In the genomic region with DNA sequence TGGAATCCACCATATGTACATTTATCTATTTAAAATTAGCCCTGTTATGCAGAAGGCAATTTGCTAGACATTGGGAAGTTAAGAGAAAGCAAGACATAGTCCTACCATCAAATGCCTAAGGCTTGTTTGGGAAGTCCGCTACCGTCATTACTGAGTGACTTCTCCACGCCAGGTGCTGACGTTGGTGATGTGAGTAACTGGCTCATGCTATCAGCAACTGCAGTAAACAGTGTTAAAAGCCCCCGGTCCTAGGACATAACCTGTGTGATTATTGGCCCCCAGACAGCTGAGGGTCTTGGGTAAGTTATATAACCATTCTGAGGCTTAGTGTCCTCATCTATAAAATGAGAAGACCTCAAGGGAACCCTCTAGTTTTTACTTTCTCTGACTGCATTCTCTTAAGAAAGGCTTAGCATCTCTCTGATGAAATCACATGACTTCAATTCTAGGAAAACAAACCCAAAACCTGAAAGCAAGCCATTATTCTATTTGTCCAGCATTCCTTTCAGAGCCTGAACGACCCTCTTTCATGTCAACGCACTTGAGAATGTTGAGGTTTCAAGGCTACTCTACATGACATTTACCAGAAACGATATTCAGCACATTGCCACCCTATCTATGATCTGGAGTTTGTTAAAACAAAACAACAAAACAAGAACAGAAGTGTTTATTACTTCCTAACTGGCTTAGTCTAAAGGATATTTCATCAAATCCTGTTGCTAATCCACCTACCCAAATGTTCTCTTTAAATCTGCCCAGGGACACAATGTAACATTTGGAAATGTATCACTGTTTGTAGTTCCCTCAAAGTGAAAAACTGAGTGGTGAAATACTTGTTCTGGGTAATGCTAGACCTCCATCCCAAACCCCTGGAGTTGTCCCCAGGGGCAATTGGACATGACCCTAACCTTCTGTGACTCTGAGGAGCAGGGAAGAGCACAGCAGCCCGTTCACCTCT, we compare ENCODE assay signal across 27 cellular contexts.
DNase-seq lines count a peak whose midpoint lies in the region; TF ChIP-seq lines count a peak whose summit lies in the region.
"Had no signal": no experiment of that assay in that cellular context is flagged by ENCODE, and none has a peak within 500 bp of the region (broad histone marks: within the 10 kb centered on the region; RNA-seq: fewer than 3 reads in every experiment).

No MANE protein-coding gene starts in this region.

- H3K4me3 ChIP-seq in HL-60 (replicated peaks; ENCODE audit: insufficient read depth, low read length) (no peak overlapping the region), dorsolateral prefrontal cortex (no peak overlapping the region)
- H3K4me3 ChIP-seq: A549, SJSA1, tibial nerve had no signal

- no peak for TF ChIP-seq CTCF in HL-60 (IDR thresholded peaks at IDR 0.05; ENCODE audit: insufficient read depth, low read length)
- TF ChIP-seq CTCF in dorsolateral prefrontal cortex (IDR thresholded peaks at IDR 0.05 in 54 of 56, conservative IDR thresholded peaks at IDR 0.05 in 2 of 56; ENCODE audit: low read depth in 1 of 56, partially characterized antibody in 56 of 56) = no peak
- TF ChIP-seq CTCF in osteocyte (IDR thresholded peaks at IDR 0.05) = no peak

- H3K9me3 Mint-ChIP-seq in osteocyte (ENCODE audit: unreplicated experiment) = no peaks in the 10 kb centered on the region
- H3K9me3 Mint-ChIP-seq: brain; CD8-positive, alpha-beta T cell had no signal

- H3K4me3 Mint-ChIP-seq in osteocyte (ENCODE audit: unreplicated experiment) = no peak overlapping the region
- H3K4me3 Mint-ChIP-seq: activated CD8-positive, alpha-beta memory T cell treated with anti-CD3 and anti-CD28 coated beads, Interleukin-2, amount 10 ng/mL, durations not matched to agents 7 days and 5 days; brain; CD8-positive, alpha-beta T cell had no signal

- no peak overlapping the region for H3K27ac Mint-ChIP-seq in osteocyte (ENCODE audit: unreplicated experiment)
- H3K27ac Mint-ChIP-seq: activated CD8-positive, alpha-beta memory T cell treated with anti-CD3 and anti-CD28 coated beads, Interleukin-2, amount 10 ng/mL, durations not matched to agents 7 days and 5 days; brain; CD8-positive, alpha-beta T cell had no signal

- H3K27me3 ChIP-seq in HL-60 (ENCODE audit: insufficient read depth, poor library complexity, severe bottlenecking) (no peaks in the 10 kb centered on the region), dorsolateral prefrontal cortex (no peaks in the 10 kb centered on the region)
- H3K27me3 ChIP-seq: SJSA1, tibial nerve had no signal

- intact Hi-C loops in dorsolateral prefrontal cortex (cut with DNase I) = no loop called here

- DNase-seq in Ammon's horn (ENCODE audit: low spot score) (peak; percentile 54), HL-60 (ENCODE audit: low read depth in 1 of 2, low spot score in 1 of 2) (no peak), dorsolateral prefrontal cortex (no peak), iris pigment epithelial cell (ENCODE audit: low read depth) (peak; percentile 55), osteocyte (ENCODE audit: extremely low spot score, unreplicated experiment) (no peak), SW480 (ENCODE audit: low spot score) (no peak), T-helper 2 cell (no peak)
- DNase-seq in activated CD4-positive, CD25-positive, alpha-beta regulatory T cell treated with anti-CD3 and anti-CD28 coated beads, Interleukin-2, amount 50 U/mL, for 72 hours = no peak
- DNase-seq: activated CD4-positive, CD25-positive, alpha-beta regulatory T cell; activated CD8-positive, alpha-beta memory T cell treated with anti-CD3 and anti-CD28 coated beads, Interleukin-2, amount 10 ng/mL, durations not matched to agents 7 days and 5 days; activated T-cell treated with anti-CD3 and anti-CD28 coated beads, Interleukin-2, amount 50 U/mL, for 48 hours; CD8-positive, alpha-beta T cell; cerebellar nuclear complex; EL; kidney; MM.1S; NCI-H1417 treated with DMSO at 0.1 percent for 48 hours; NCI-H2081; NCI-H345; NCI-H69; right cardiac atrium; stimulated activated CD8-positive, alpha-beta memory T cell treated with anti-CD3 and anti-CD28 coated beads, Interleukin-4, amount 100 ng/mL, for 48 hours had no signal

- H3K27ac ChIP-seq in HL-60 (replicated peaks) (0 out of 2 replicates have a peak overlapping the region, but pooled peaks have one; percentile 18), dorsolateral prefrontal cortex (peak overlapping the region in 47 of 59 donors; percentile 0 to 85 (median 61))
- H3K27ac ChIP-seq: A549, KMS-11, SJSA1 had no signal

- no peaks in the 10 kb centered on the region for H3K27me3 Mint-ChIP-seq in osteocyte (ENCODE audit: unreplicated experiment)
- H3K27me3 Mint-ChIP-seq: activated CD8-positive, alpha-beta memory T cell treated with anti-CD3 and anti-CD28 coated beads, Interleukin-2, amount 10 ng/mL, durations not matched to agents 7 days and 5 days; brain had no signal

- no peaks in the 10 kb centered on the region for H3K36me3 Mint-ChIP-seq in osteocyte (ENCODE audit: unreplicated experiment)
- H3K36me3 Mint-ChIP-seq: activated CD8-positive, alpha-beta memory T cell treated with anti-CD3 and anti-CD28 coated beads, Interleukin-2, amount 10 ng/mL, durations not matched to agents 7 days and 5 days; brain; CD8-positive, alpha-beta T cell had no signal

- H3K4me1 Mint-ChIP-seq in osteocyte (ENCODE audit: unreplicated experiment) = peaks cover 5% of the 10 kb centered on the region
- H3K4me1 Mint-ChIP-seq: activated CD8-positive, alpha-beta memory T cell treated with anti-CD3 and anti-CD28 coated beads, Interleukin-2, amount 10 ng/mL, durations not matched to agents 7 days and 5 days had no signal

Comparison
In these comparisons a context has a peak if more than half of its experiments do, and no peak if none do; other contexts are left out.
1. DNase-seq: peak in Ammon's horn (single experiment) and iris pigment epithelial cell (single experiment); none in HL-60 (0 of 2), dorsolateral prefrontal cortex (0 of 10), activated CD4-positive, CD25-positive, alpha-beta regulatory T cell treated with anti-CD3 and anti-CD28 coated beads, Interleukin-2, amount 50 U/mL, for 72 hours (single experiment), osteocyte (single experiment), SW480 (single experiment) and T-helper 2 cell (0 of 5).